ENCODE assay signal across 1 cellular context in the genomic region with DNA sequence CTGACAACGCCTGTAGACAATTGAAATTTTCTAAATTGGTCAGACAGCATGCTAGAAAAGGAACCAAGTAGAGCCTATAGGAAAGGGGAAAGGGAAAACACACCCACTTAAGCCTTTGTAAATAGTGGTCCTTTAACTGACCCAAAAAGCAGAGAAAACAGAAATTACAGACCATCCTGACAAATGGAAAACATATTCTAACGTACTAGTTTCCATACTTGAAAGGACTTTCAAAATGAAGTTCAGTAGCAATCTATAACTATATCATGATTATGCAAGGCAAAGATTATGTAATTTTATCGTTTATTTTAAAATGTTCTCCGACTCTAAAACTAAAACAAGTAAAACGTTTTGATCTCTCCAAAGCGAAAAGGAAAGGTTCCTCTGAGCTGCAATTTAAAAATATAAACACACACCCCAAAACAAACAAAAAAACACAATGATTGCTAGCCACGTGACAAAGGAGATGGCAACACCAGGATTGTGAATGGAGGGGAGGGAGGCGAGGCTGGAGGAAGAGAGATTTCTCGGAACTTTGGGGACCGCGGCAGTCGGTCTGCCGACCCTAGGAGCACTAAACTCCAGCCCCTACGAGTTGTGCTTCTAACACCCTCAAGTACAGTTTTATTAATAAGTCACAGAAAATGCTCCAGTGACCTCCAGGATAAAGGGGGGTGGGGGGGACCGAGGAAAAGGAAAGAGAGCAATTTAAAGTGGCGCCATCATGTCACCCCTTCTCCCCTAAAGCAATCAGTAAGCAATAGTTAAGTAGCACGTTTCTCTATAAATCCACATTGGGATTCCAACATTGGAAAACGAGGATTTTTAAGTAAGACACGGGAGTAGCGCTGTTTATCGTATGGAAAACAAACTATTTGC.
TF ChIP-seq lines count a peak whose summit lies in the region.

No MANE protein-coding gene starts in this region.

TF ChIP-seq in HepG2, 621 proteins besides CTCF, POLR2A, EP300 and RAD21 (continued from another document):
- TF ChIP-seq, protein P1, sequence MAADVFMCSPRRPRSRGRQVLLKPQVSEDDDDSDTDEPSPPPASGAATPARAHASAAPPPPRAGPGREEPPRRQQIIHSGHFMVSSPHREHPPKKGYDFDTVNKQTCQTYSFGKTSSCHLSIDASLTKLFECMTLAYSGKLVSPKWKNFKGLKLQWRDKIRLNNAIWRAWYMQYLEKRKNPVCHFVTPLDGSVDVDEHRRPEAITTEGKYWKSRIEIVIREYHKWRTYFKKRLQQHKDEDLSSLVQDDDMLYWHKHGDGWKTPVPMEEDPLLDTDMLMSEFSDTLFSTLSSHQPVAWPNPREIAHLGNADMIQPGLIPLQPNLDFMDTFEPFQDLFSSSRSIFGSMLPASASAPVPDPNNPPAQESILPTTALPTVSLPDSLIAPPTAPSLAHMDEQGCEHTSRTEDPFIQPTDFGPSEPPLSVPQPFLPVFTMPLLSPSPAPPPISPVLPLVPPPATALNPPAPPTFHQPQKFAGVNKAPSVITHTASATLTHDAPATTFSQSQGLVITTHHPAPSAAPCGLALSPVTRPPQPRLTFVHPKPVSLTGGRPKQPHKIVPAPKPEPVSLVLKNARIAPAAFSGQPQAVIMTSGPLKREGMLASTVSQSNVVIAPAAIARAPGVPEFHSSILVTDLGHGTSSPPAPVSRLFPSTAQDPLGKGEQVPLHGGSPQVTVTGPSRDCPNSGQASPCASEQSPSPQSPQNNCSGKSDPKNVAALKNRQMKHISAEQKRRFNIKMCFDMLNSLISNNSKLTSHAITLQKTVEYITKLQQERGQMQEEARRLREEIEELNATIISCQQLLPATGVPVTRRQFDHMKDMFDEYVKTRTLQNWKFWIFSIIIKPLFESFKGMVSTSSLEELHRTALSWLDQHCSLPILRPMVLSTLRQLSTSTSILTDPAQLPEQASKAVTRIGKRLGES (CRISPR knock-in tag; IDR thresholded peaks at IDR 0.05; ENCODE audit: borderline replicate concordance), result no peak
- TF ChIP-seq ARNTL (CRISPR knock-in tag; IDR thresholded peaks at IDR 0.05) (0 out of 2 replicates have a peak, but pooled peaks have one; percentile 65), NFIB (CRISPR knock-in tag; IDR thresholded peaks at IDR 0.05; ENCODE audit: borderline replicate concordance) (no peak), MTF1 (CRISPR knock-in tag; IDR thresholded peaks at IDR 0.05) (no peak), NFYC (CRISPR knock-in tag; IDR thresholded peaks at IDR 0.05) (no peak), ZNF333 (CRISPR knock-in tag; IDR thresholded peaks at IDR 0.05; ENCODE audit: borderline replicate concordance) (no peak), ZSCAN29 (CRISPR knock-in tag; conservative IDR thresholded peaks at IDR 0.05) (no peak), ZKSCAN5 (CRISPR knock-in tag; IDR thresholded peaks at IDR 0.05) (no peak; the same call in 1 of the 2 replicates), SAP130 (CRISPR knock-in tag; IDR thresholded peaks at IDR 0.05; ENCODE audit: low read depth) (peak; percentile 91), FOXO1 (CRISPR knock-in tag; IDR thresholded peaks at IDR 0.05) (no peak), ZNF644 (CRISPR knock-in tag; IDR thresholded peaks at IDR 0.05; ENCODE audit: low read depth) (no peak), TCF7L2 (IDR thresholded peaks at IDR 0.05; ENCODE audit: low read depth, low read length) (no peak), PCBP2 (optimal IDR thresholded peaks at IDR 0.05; ENCODE audit: low read depth, low read length, poor library complexity, severe bottlenecking) (no peak), ZNF282 (IDR thresholded peaks at IDR 0.05; ENCODE audit: partially characterized antibody) (no peak), PRMT3 (CRISPR knock-in tag; IDR thresholded peaks at IDR 0.05; ENCODE audit: borderline replicate concordance, low read depth) (no peak)
- TF ChIP-seq, protein P2, sequence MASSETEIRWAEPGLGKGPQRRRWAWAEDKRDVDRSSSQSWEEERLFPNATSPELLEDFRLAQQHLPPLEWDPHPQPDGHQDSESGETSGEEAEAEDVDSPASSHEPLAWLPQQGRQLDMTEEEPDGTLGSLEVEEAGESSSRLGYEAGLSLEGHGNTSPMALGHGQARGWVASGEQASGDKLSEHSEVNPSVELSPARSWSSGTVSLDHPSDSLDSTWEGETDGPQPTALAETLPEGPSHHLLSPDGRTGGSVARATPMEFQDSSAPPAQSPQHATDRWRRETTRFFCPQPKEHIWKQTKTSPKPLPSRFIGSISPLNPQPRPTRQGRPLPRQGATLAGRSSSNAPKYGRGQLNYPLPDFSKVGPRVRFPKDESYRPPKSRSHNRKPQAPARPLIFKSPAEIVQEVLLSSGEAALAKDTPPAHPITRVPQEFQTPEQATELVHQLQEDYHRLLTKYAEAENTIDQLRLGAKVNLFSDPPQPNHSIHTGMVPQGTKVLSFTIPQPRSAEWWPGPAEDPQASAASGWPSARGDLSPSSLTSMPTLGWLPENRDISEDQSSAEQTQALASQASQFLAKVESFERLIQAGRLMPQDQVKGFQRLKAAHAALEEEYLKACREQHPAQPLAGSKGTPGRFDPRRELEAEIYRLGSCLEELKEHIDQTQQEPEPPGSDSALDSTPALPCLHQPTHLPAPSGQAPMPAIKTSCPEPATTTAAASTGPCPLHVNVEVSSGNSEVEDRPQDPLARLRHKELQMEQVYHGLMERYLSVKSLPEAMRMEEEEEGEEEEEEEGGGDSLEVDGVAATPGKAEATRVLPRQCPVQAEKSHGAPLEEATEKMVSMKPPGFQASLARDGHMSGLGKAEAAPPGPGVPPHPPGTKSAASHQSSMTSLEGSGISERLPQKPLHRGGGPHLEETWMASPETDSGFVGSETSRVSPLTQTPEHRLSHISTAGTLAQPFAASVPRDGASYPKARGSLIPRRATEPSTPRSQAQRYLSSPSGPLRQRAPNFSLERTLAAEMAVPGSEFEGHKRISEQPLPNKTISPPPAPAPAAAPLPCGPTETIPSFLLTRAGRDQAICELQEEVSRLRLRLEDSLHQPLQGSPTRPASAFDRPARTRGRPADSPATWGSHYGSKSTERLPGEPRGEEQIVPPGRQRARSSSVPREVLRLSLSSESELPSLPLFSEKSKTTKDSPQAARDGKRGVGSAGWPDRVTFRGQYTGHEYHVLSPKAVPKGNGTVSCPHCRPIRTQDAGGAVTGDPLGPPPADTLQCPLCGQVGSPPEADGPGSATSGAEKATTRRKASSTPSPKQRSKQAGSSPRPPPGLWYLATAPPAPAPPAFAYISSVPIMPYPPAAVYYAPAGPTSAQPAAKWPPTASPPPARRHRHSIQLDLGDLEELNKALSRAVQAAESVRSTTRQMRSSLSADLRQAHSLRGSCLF (CRISPR knock-in tag; IDR thresholded peaks at IDR 0.05; ENCODE audit: borderline replicate concordance), result no peak
- TF ChIP-seq, protein P3, sequence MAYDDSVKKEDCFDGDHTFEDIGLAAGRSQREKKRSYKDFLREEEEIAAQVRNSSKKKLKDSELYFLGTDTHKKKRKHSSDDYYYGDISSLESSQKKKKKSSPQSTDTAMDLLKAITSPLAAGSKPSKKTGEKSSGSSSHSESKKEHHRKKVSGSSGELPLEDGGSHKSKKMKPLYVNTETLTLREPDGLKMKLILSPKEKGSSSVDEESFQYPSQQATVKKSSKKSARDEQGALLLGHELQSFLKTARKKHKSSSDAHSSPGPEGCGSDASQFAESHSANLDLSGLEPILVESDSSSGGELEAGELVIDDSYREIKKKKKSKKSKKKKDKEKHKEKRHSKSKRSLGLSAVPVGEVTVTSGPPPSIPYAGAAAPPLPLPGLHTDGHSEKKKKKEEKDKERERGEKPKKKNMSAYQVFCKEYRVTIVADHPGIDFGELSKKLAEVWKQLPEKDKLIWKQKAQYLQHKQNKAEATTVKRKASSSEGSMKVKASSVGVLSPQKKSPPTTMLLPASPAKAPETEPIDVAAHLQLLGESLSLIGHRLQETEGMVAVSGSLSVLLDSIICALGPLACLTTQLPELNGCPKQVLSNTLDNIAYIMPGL (CRISPR knock-in tag; IDR thresholded peaks at IDR 0.05; ENCODE audit: borderline replicate concordance in 1 of 2, low read depth in 1 of 2), result peak in 1 of 2 experiments; percentile 19; a peak in 2 of 4 replicates
- TF ChIP-seq, protein P4, sequence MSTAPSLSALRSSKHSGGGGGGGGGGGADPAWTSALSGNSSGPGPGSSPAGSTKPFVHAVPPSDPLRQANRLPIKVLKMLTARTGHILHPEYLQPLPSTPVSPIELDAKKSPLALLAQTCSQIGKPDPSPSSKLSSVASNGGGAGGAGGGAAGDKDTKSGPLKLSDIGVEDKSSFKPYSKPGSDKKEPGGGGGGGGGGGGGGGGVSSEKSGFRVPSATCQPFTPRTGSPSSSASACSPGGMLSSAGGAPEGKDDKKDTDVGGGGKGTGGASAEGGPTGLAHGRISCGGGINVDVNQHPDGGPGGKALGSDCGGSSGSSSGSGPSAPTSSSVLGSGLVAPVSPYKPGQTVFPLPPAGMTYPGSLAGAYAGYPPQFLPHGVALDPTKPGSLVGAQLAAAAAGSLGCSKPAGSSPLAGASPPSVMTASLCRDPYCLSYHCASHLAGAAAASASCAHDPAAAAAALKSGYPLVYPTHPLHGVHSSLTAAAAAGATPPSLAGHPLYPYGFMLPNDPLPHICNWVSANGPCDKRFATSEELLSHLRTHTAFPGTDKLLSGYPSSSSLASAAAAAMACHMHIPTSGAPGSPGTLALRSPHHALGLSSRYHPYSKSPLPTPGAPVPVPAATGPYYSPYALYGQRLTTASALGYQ (CRISPR knock-in tag; IDR thresholded peaks at IDR 0.05), result no peak
- TF ChIP-seq, protein P5, sequence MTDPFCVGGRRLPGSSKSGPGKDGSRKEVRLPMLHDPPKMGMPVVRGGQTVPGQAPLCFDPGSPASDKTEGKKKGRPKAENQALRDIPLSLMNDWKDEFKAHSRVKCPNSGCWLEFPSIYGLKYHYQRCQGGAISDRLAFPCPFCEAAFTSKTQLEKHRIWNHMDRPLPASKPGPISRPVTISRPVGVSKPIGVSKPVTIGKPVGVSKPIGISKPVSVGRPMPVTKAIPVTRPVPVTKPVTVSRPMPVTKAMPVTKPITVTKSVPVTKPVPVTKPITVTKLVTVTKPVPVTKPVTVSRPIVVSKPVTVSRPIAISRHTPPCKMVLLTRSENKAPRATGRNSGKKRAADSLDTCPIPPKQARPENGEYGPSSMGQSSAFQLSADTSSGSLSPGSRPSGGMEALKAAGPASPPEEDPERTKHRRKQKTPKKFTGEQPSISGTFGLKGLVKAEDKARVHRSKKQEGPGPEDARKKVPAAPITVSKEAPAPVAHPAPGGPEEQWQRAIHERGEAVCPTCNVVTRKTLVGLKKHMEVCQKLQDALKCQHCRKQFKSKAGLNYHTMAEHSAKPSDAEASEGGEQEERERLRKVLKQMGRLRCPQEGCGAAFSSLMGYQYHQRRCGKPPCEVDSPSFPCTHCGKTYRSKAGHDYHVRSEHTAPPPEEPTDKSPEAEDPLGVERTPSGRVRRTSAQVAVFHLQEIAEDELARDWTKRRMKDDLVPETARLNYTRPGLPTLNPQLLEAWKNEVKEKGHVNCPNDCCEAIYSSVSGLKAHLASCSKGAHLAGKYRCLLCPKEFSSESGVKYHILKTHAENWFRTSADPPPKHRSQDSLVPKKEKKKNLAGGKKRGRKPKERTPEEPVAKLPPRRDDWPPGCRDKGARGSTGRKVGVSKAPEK (CRISPR knock-in tag; IDR thresholded peaks at IDR 0.05; ENCODE audit: borderline replicate concordance), result no peak
- TF ChIP-seq, protein P6, sequence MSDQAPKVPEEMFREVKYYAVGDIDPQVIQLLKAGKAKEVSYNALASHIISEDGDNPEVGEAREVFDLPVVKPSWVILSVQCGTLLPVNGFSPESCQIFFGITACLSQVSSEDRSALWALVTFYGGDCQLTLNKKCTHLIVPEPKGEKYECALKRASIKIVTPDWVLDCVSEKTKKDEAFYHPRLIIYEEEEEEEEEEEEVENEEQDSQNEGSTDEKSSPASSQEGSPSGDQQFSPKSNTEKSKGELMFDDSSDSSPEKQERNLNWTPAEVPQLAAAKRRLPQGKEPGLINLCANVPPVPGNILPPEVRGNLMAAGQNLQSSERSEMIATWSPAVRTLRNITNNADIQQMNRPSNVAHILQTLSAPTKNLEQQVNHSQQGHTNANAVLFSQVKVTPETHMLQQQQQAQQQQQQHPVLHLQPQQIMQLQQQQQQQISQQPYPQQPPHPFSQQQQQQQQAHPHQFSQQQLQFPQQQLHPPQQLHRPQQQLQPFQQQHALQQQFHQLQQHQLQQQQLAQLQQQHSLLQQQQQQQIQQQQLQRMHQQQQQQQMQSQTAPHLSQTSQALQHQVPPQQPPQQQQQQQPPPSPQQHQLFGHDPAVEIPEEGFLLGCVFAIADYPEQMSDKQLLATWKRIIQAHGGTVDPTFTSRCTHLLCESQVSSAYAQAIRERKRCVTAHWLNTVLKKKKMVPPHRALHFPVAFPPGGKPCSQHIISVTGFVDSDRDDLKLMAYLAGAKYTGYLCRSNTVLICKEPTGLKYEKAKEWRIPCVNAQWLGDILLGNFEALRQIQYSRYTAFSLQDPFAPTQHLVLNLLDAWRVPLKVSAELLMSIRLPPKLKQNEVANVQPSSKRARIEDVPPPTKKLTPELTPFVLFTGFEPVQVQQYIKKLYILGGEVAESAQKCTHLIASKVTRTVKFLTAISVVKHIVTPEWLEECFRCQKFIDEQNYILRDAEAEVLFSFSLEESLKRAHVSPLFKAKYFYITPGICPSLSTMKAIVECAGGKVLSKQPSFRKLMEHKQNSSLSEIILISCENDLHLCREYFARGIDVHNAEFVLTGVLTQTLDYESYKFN (CRISPR knock-in tag; conservative IDR thresholded peaks at IDR 0.05), result no peak
